ENCODE assay signal across 9 cellular contexts in genomic region chr9:34403554-34404380, GRCh38. TPM values are rescaled to one million over a fixed set of nuclear protein-coding genes. Genes with fewer than 3 reads are reported as not detected.
DNase-seq lines count a peak whose midpoint lies in the region; ATAC-seq and TF ChIP-seq lines count a peak whose summit lies in the region.
"Had no signal": no experiment of that assay in that cellular context is flagged by ENCODE, and none has a peak within 500 bp of the region (broad histone marks: within the 10 kb centered on the region; RNA-seq: fewer than 3 reads in every experiment).

No MANE protein-coding gene starts in this region.

- no peaks in the 10 kb centered on the region for H3K36me3 ChIP-seq in ovary

- intact Hi-C loops in ovary (cut with DNase I), result loop anchor here (2.0 to 10.0 kb wide), 5 partner anchors 97 to 201 kb away; no protein-coding TSS in a partner anchor

- no peak overlapping the region for H3K4me3 ChIP-seq in ovary

- no peak for TF ChIP-seq POLR2A in ovary (IDR thresholded peaks at IDR 0.05)

- DNase-seq in D341Med (ENCODE audit: low spot score) (peak; percentile 81), HuH-7 (ENCODE audit: low spot score) (peak; percentile 69), OCI-M1 (lab: John Stamatoyannopoulos, UW) (peak; percentile 72), germinal center (ENCODE audit: low spot score) (peak; percentile 54), ovary (peak; percentile 51 to 77 (median 69))
- DNase-seq in activated effector memory CD4-positive, alpha-beta T cell treated with anti-CD3 and anti-CD28 coated beads, Interleukin-2, amount 50 U/mL, for 16 hours, result peak; percentile 84

- ATAC-seq in HG03378 (IDR thresholded peaks at IDR 0.05; ENCODE audit: unreplicated experiment) (no peak), HG03095 (IDR thresholded peaks at IDR 0.05; ENCODE audit: unreplicated experiment) (no peak)

- TF ChIP-seq EP300 in ovary (IDR thresholded peaks at IDR 0.05), result no peak

- H3K9me3 ChIP-seq in ovary, result no peaks in the 10 kb centered on the region

- H3K27ac ChIP-seq in ovary, result no peak overlapping the region

- peak; percentile 66 to 88 (median 75) for TF ChIP-seq CTCF in ovary (IDR thresholded peaks at IDR 0.05)

- no peaks in the 10 kb centered on the region for H3K27me3 ChIP-seq in ovary

- H3K4me1 ChIP-seq in ovary (ENCODE audit: insufficient read depth), result no peaks in the 10 kb centered on the region

RNA-seq across cellular contexts. Expression of gene MYORG, which starts 27.1 kb away (rescaled TPM):
- 1 to 10 TPM in 5 of 7 donors, under 1 TPM in 2; 0.60 to 2.3 (median 1.2) TPM for total RNA-seq in ovary
- 1 to 10 TPM in 1 of 2 donors, under 1 TPM in 1; 0.77 to 7.8 TPM for polyA plus RNA-seq in ovary

RNA-seq across cellular contexts. Expression of gene FAM219A, which starts 54.6 kb away (rescaled TPM):
- total RNA-seq in ovary, result 10 to 100 TPM in 5 of 7 donors, 1 to 10 TPM in 2; 5.2 to 24.7 (median 16.2) TPM
- 10 to 100 TPM; 12.1 to 12.7 TPM for polyA plus RNA-seq in ovary

RNA-seq across cellular contexts. Expression of gene DNAI1, which starts 54.8 kb away (rescaled TPM):
- 10 to 100 TPM in 1 of 7 donors, 1 to 10 TPM in 4, not detected in 2; 1.5 to 26.1 (median 2.0) TPM for total RNA-seq in ovary
- polyA plus RNA-seq in ovary, result under 1 TPM in 1 of 2 donors, not detected in 1; 0.10 TPM
- total RNA-seq: activated CD8-positive, alpha-beta memory T cell treated with anti-CD3 and anti-CD28 coated beads for 36 hours had no signal
